26 cellular contexts compared by ENCODE assay signal in the genomic region with DNA sequence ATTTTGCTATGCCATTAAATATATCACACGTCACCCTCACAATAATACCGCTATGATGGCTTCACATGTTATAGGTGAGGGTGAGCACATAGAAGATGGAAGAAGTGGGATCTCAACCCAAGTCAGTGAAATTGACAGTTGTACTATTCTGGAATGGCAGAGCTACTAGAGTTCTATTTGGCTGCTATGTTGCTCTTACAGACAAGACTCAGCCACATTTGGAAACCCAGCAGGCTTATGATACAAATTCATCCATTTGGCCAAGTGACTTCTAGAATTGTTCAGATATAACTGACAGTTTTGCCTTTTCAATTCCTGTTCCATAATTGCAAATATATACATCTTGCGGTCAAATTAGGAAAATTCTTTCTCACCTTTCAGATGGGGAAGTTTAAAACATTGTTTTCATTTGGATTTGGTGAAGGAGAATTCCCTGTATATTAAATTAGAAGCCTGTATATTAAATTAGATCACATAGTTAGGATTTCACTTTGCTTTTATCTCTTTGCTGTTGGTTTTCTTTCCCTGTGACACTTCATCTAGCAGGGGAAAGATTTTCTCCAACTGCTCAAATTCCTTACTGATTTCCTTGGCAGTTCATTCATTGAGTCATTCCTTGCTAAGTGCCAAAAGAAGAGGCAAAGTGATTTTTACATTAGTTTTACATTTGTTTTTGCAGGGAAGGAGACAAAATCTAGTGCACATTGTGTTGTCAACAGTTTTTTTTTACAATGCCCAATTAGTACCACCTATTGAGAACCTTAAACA.
DNase-seq lines count a peak whose midpoint lies in the region; TF ChIP-seq lines count a peak whose summit lies in the region.
"Had no signal": no experiment of that assay in that cellular context is flagged by ENCODE, and none has a peak within 500 bp of the region (broad histone marks: within the 10 kb centered on the region; RNA-seq: fewer than 3 reads in every experiment).

No MANE protein-coding gene starts in this region.

- H2BK120ac ChIP-seq in mesenchymal stem cell (ENCODE audit: low read depth, low read length) = no peak overlapping the region

- intact Hi-C loops in left ventricle myocardium inferior (cut with micrococcal nuclease) = no loop called here
- intact Hi-C loops in Calu3 (cut with micrococcal nuclease; ENCODE audit: unreplicated experiment) = no loop called here

- H3K9me3 ChIP-seq in SJSA1 (replicated peaks) (no peaks in the 10 kb centered on the region; the same call in 1 of the 2 replicates), left ventricle myocardium inferior (replicated peaks) (peaks cover 23% of the 10 kb centered on the region), mesenchymal stem cell (ENCODE audit: control insufficient read depth, low read length) (peaks cover 7% of the 10 kb centered on the region)
- H3K9me3 ChIP-seq: body of pancreas, gastroesophageal sphincter, testis had no signal

- CTCF ChIA-PET in Calu3 (lab: Charles Lee) = no interaction called here

- H3K4me3 ChIP-seq in SJSA1 = no peak overlapping the region
- H3K4me3 ChIP-seq in choroid plexus epithelial cell (ENCODE audit: low read depth, low read length) = no peak overlapping the region
- no peak overlapping the region for H3K4me3 ChIP-seq in left ventricle myocardium inferior
- H3K4me3 ChIP-seq in mesenchymal stem cell (ENCODE audit: insufficient read depth in 1 of 2, low read depth in 1 of 2, low read length in 2 of 2) = no peak overlapping the region
- H3K4me3 ChIP-seq: body of pancreas, gastroesophageal sphincter, PC-9, testis had no signal

- no peak overlapping the region for H3K27ac Mint-ChIP-seq in Calu3 (ENCODE audit: unreplicated experiment)
- H3K27ac Mint-ChIP-seq: activated CD4-positive, alpha-beta T cell treated with anti-CD3 and anti-CD28 coated beads, Interleukin-2, amount 10 ng/mL, durations not matched to agents 24 days and 14 days; activated naive CD4-positive, alpha-beta T cell treated with anti-CD3 and anti-CD28 coated beads, Interleukin-2, amount 50 U/mL, for 24 hours; activated T-helper 1 cell treated with anti-CD3 and anti-CD28 coated beads, Interleukin-12 subunit alpha, Interleukin-12 subunit beta, Interleukin-2, Interleukin-4 antibody, amounts not matched to agents 30 ng/mL and 10 ng/mL and 1 ng/mL, durations not matched to agents 14 hours and 24 hours and 36 hours; CD4-positive, alpha-beta memory T cell; stimulated activated memory B cell treated with anti-CD40 and anti-IgM and Interleukin-4, amounts not matched to agents 10 μg/mL and 1 μg/mL and 100 μg/mL, for 72 hours; T-helper 17 cell had no signal

- H3K36me3 ChIP-seq in SJSA1 = no peaks in the 10 kb centered on the region
- no peaks in the 10 kb centered on the region for H3K36me3 ChIP-seq in left ventricle myocardium inferior
- no peaks in the 10 kb centered on the region for H3K36me3 ChIP-seq in mesenchymal stem cell (ENCODE audit: control insufficient read depth in 1 of 2, insufficient read depth in 2 of 2, low read depth in 1 of 2, low read length in 2 of 2)
- H3K36me3 ChIP-seq: gastroesophageal sphincter had no signal

- no peak overlapping the region for H2AK5ac ChIP-seq in mesenchymal stem cell (ENCODE audit: low read length, severe bottlenecking)

- no peak for TF ChIP-seq CTCF in choroid plexus epithelial cell (conservative IDR thresholded peaks at IDR 0.05; ENCODE audit: low read depth, low read length)
- TF ChIP-seq CTCF in left ventricle myocardium inferior (IDR thresholded peaks at IDR 0.05; ENCODE audit: borderline replicate concordance) = no peak
- TF ChIP-seq CTCF in Calu3 (IDR thresholded peaks at IDR 0.05; ENCODE audit: unreplicated experiment) = no peak

- no peak overlapping the region for H2BK5ac ChIP-seq in mesenchymal stem cell (ENCODE audit: low read depth, low read length, poor library complexity, severe bottlenecking)

- H4K91ac ChIP-seq in mesenchymal stem cell (ENCODE audit: low read length) = no peak overlapping the region

- H2AFZ ChIP-seq in mesenchymal stem cell (ENCODE audit: low read depth, low read length) = no peak overlapping the region
- H2AFZ ChIP-seq: PC-9 had no signal

- H3K79me1 ChIP-seq in mesenchymal stem cell (replicated peaks; ENCODE audit: low read length, poor library complexity, severe bottlenecking) = no peaks in the 10 kb centered on the region

- no peaks in the 10 kb centered on the region for H3K4me1 Mint-ChIP-seq in Calu3 (ENCODE audit: low read depth, unreplicated experiment)
- H3K4me1 Mint-ChIP-seq: activated CD4-positive, alpha-beta T cell treated with anti-CD3 and anti-CD28 coated beads, Interleukin-2, amount 10 ng/mL, durations not matched to agents 24 days and 14 days; activated naive CD4-positive, alpha-beta T cell treated with anti-CD3 and anti-CD28 coated beads, Interleukin-2, amount 50 U/mL, for 24 hours; CD4-positive, alpha-beta memory T cell; stimulated activated memory B cell treated with anti-CD40 and anti-IgM and Interleukin-4, amounts not matched to agents 10 μg/mL and 1 μg/mL and 100 μg/mL, for 72 hours; T-helper 17 cell had no signal

- peaks cover 18% of the 10 kb centered on the region for H3K4me1 ChIP-seq in SJSA1 (replicated peaks)
- peaks cover 8% of the 10 kb centered on the region for H3K4me1 ChIP-seq in left ventricle myocardium inferior
- H3K4me1 ChIP-seq in mesenchymal stem cell (ENCODE audit: control insufficient read depth, insufficient read depth, low read depth, low read length) = peaks cover 5% of the 10 kb centered on the region
- H3K4me1 ChIP-seq: body of pancreas, testis had no signal

- DNase-seq in AG20443 (ENCODE audit: low spot score) = peak; percentile 57
- peak in 1 of 2 experiments; percentile 5 for DNase-seq in SJSA1 (ENCODE audit: low read depth in 1 of 2, low spot score in 2 of 2)
- peak; percentile 33 for DNase-seq in choroid plexus epithelial cell (ENCODE audit: low read depth)
- peak; percentile 21 for DNase-seq in medulla oblongata (ENCODE audit: extremely low spot score)
- no peak for DNase-seq in left ventricle myocardium inferior
- DNase-seq in NCI-H1092 treated with DMSO at 0.1 percent for 48 hours (lab: John Stamatoyannopoulos, UW) = no peak
- no peak for DNase-seq in mesenchymal stem cell
- no peak for DNase-seq in Calu3
- DNase-seq: activated CD4-positive, alpha-beta T cell treated with anti-CD3 and anti-CD28 coated beads, Interleukin-2, amount 10 ng/mL, durations not matched to agents 24 days and 14 days; body of pancreas; CD4-positive, alpha-beta memory T cell; dermis blood vessel endothelial cell; GF-D8; Kasumi-1; kidney; NCI-H1048; NCI-H2029; nucleus accumbens; PC-9; small intestine; T-helper 17 cell; testis had no signal

- no peak overlapping the region for H3K4me2 ChIP-seq in mesenchymal stem cell (ENCODE audit: low read length, poor library complexity, severe bottlenecking)
- H3K4me2 ChIP-seq: PC-9 had no signal

- H3K27ac ChIP-seq in SJSA1 (peak overlapping the region; percentile 11; the same call in 1 of the 2 replicates), left ventricle myocardium inferior (replicated peaks) (no peak overlapping the region), mesenchymal stem cell (ENCODE audit: low read length, poor library complexity, severe bottlenecking) (no peak overlapping the region)
- H3K27ac ChIP-seq: body of pancreas, gastroesophageal sphincter, PC-9, testis had no signal

- H4K8ac ChIP-seq in mesenchymal stem cell (ENCODE audit: low read length) = no peak overlapping the region

- no peaks in the 10 kb centered on the region for H3K36me3 Mint-ChIP-seq in Calu3 (ENCODE audit: insufficient read depth, unreplicated experiment)
- H3K36me3 Mint-ChIP-seq: activated naive CD4-positive, alpha-beta T cell treated with anti-CD3 and anti-CD28 coated beads, Interleukin-2, amount 50 U/mL, for 24 hours; CD4-positive, alpha-beta memory T cell had no signal

- H3K14ac ChIP-seq in mesenchymal stem cell (ENCODE audit: low read length in 2 of 2) = no peak overlapping the region

- H3K27me3 ChIP-seq in SJSA1 (replicated peaks) (no peaks in the 10 kb centered on the region), left ventricle myocardium inferior (ENCODE audit: low read depth) (no peaks in the 10 kb centered on the region), mesenchymal stem cell (ENCODE audit: control insufficient read depth in 1 of 2, insufficient read depth in 1 of 2, low read length in 2 of 2) (no peaks in the 10 kb centered on the region)
- H3K27me3 ChIP-seq: body of pancreas, gastroesophageal sphincter, testis had no signal

- H3K23ac ChIP-seq in mesenchymal stem cell (ENCODE audit: low read length in 2 of 2) = no peak overlapping the region

- H3K18ac ChIP-seq in mesenchymal stem cell (ENCODE audit: low read depth in 1 of 2, low read length in 2 of 2) = no peak overlapping the region

- H3K4me3 Mint-ChIP-seq in Calu3 (ENCODE audit: low read depth, unreplicated experiment) = no peak overlapping the region
- H3K4me3 Mint-ChIP-seq: activated CD4-positive, alpha-beta T cell treated with anti-CD3 and anti-CD28 coated beads, Interleukin-2, amount 10 ng/mL, durations not matched to agents 24 days and 14 days; activated naive CD4-positive, alpha-beta T cell treated with anti-CD3 and anti-CD28 coated beads, Interleukin-2, amount 50 U/mL, for 24 hours; activated T-helper 1 cell treated with anti-CD3 and anti-CD28 coated beads, Interleukin-12 subunit alpha, Interleukin-12 subunit beta, Interleukin-2, Interleukin-4 antibody, amounts not matched to agents 30 ng/mL and 10 ng/mL and 1 ng/mL, durations not matched to agents 14 hours and 24 hours and 36 hours; CD4-positive, alpha-beta memory T cell; stimulated activated memory B cell treated with anti-CD40 and anti-IgM and Interleukin-4, amounts not matched to agents 10 μg/mL and 1 μg/mL and 100 μg/mL, for 72 hours; T-helper 17 cell had no signal

- no peak overlapping the region for H2BK12ac ChIP-seq in mesenchymal stem cell (ENCODE audit: low read length in 2 of 2)

- H2BK15ac ChIP-seq in mesenchymal stem cell (ENCODE audit: low read depth, poor library complexity, severe bottlenecking) = no peak overlapping the region

- 100% methylated on average over 1 of the region's 3 CpGs for WGBS in mesenchymal stem cell

- H3K27me3 Mint-ChIP-seq in Calu3 (ENCODE audit: unreplicated experiment) = peaks cover 39% of the 10 kb centered on the region
- H3K27me3 Mint-ChIP-seq: activated naive CD4-positive, alpha-beta T cell treated with anti-CD3 and anti-CD28 coated beads, Interleukin-2, amount 50 U/mL, for 24 hours; T-helper 17 cell had no signal

- no TSS peak for BruUV-seq in Calu3 (replicated peaks; lab: Mats Ljungman, UMichigan)

- H3K9ac ChIP-seq in mesenchymal stem cell (ENCODE audit: low read length) = no peak overlapping the region

- peaks cover 6% of the 10 kb centered on the region for H3K9me3 Mint-ChIP-seq in Calu3 (ENCODE audit: low read depth, unreplicated experiment)
- H3K9me3 Mint-ChIP-seq: activated CD4-positive, alpha-beta T cell treated with anti-CD3 and anti-CD28 coated beads, Interleukin-2, amount 10 ng/mL, durations not matched to agents 24 days and 14 days had no signal

- no peak overlapping the region for H3K4ac ChIP-seq in mesenchymal stem cell (ENCODE audit: low read depth in 1 of 2, low read length in 2 of 2)

Comparison
In these comparisons a context has a peak if more than half of its experiments do, and no peak if none do; other contexts are left out.
1. DNase-seq: peak in AG20443 (single experiment), choroid plexus epithelial cell (single experiment) and medulla oblongata (single experiment); none in left ventricle myocardium inferior (single experiment), NCI-H1092 treated with DMSO at 0.1 percent for 48 hours (single experiment), mesenchymal stem cell (single experiment) and Calu3 (single experiment).